ENCODE assay signal across 19 cellular contexts in the genomic region with DNA sequence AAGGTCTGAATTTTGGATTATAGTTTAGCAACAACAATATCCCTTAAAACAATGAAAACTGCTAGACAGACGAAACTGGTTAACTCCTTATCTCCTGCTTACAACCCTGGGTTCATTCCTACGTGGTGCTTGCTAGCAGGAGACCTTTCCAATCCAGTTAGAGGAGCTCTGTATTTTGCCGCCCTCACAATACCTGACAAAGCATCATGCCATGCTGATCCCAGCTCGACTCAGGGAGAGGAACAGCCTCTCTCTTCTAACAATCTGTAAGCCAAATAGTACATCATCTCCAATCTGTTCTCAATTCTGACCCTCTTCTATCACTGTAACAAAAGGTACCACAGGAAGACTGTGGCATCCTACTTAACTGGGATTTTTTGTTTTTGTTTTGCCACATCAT.
DNase-seq lines count a peak whose midpoint lies in the region; ATAC-seq and TF ChIP-seq lines count a peak whose summit lies in the region.
"Had no signal": no experiment of that assay in that cellular context is flagged by ENCODE, and none has a peak within 500 bp of the region (broad histone marks: within the 10 kb centered on the region; RNA-seq: fewer than 3 reads in every experiment).

No MANE protein-coding gene starts in this region.

- H3K36me3 ChIP-seq in Caco-2 (ENCODE audit: control insufficient read depth, insufficient read depth, low read length) (no peaks in the 10 kb centered on the region; the same call in none of the 2 replicates), neural progenitor cell (no peaks in the 10 kb centered on the region)

- H3K79me2 ChIP-seq in neural progenitor cell (ENCODE audit: low read depth), result peaks cover 12% of the 10 kb centered on the region

- peak overlapping the region; percentile 35 for H3K4me2 ChIP-seq in neural progenitor cell
- H3K4me2 ChIP-seq: BLaER1 treated with 17β-estradiol and CSF1 and Interleukin-3, amounts not matched to agents 10 nM and 100 nM had no signal

- H3K9ac ChIP-seq in neural progenitor cell, result no peak overlapping the region
- H3K9ac ChIP-seq: BLaER1 treated with 17β-estradiol and CSF1 and Interleukin-3, amounts not matched to agents 10 nM and 100 nM had no signal

- H3K27me3 Mint-ChIP-seq in Caco-2 (ENCODE audit: insufficient read depth, unreplicated experiment) (no peaks in the 10 kb centered on the region), neural progenitor cell (ENCODE audit: insufficient read depth, low read depth) (peaks cover 2% of the 10 kb centered on the region)
- H3K27me3 Mint-ChIP-seq: B cell; CD4-positive, alpha-beta T cell had no signal

- H3K27me3 ChIP-seq in Caco-2 (replicated peaks; ENCODE audit: control insufficient read depth, insufficient read depth, low read length), result no peaks in the 10 kb centered on the region
- no peaks in the 10 kb centered on the region for H3K27me3 ChIP-seq in neural progenitor cell
- H3K27me3 ChIP-seq: BLaER1 treated with 17β-estradiol and CSF1 and Interleukin-3, amounts not matched to agents 10 nM and 100 nM had no signal

- no peak for ATAC-seq in HG02970 (IDR thresholded peaks at IDR 0.05; ENCODE audit: low FRiP score, unreplicated experiment)
- no peak for ATAC-seq in HG03354 (IDR thresholded peaks at IDR 0.05; ENCODE audit: poor library complexity, severe bottlenecking, unreplicated experiment)
- ATAC-seq: CD8-positive, alpha-beta T cell had no signal

- H3K9me3 Mint-ChIP-seq in Caco-2 (ENCODE audit: unreplicated experiment) (no peaks in the 10 kb centered on the region), neural progenitor cell (no peaks in the 10 kb centered on the region)
- H3K9me3 Mint-ChIP-seq: CD4-positive, alpha-beta T cell; CD8-positive, alpha-beta T cell had no signal

- H3K9me3 ChIP-seq in Caco-2 (no peaks in the 10 kb centered on the region), neural progenitor cell (ENCODE audit: low read depth) (no peaks in the 10 kb centered on the region)

- H3F3A ChIP-seq in neural progenitor cell (ENCODE audit: low read depth), result no peaks in the 10 kb centered on the region

- intact Hi-C loops in Caco-2 (cut with micrococcal nuclease; ENCODE audit: unreplicated experiment), result no loop called here

- H3K27ac ChIP-seq in neural progenitor cell, result no peak overlapping the region
- H3K27ac ChIP-seq: BLaER1 treated with 17β-estradiol and CSF1 and Interleukin-3, amounts not matched to agents 10 nM and 100 nM; C4-2B had no signal

- H3K4me1 Mint-ChIP-seq in Caco-2 (ENCODE audit: low read depth, unreplicated experiment), result no peaks in the 10 kb centered on the region
- H3K4me1 Mint-ChIP-seq in neural progenitor cell, result peaks cover 11% of the 10 kb centered on the region
- H3K4me1 Mint-ChIP-seq: B cell had no signal

- H3K36me3 Mint-ChIP-seq in Caco-2 (ENCODE audit: insufficient read depth, unreplicated experiment) (peaks cover 6% of the 10 kb centered on the region), neural progenitor cell (peaks cover 30% of the 10 kb centered on the region)

- H3K4me1 ChIP-seq in Caco-2, result no peaks in the 10 kb centered on the region
- peaks cover 36% of the 10 kb centered on the region for H3K4me1 ChIP-seq in neural progenitor cell

- H3K4me3 Mint-ChIP-seq in Caco-2 (ENCODE audit: unreplicated experiment) (no peak overlapping the region), neural progenitor cell (no peak overlapping the region)
- H3K4me3 Mint-ChIP-seq: B cell; CD4-positive, alpha-beta T cell; CD8-positive, alpha-beta T cell had no signal

- no peak overlapping the region for H2AFZ ChIP-seq in neural progenitor cell (replicated peaks)

- CTCF ChIA-PET in Caco-2 (lab: Charles Lee) (no interaction called here), GM10248 (lab: Yijun Ruan, JAX) (no interaction called here)

- no peaks in the 10 kb centered on the region for H4K20me1 ChIP-seq in neural progenitor cell (ENCODE audit: low read depth)

- peak overlapping the region; percentile 49 for H3K27ac Mint-ChIP-seq in Caco-2 (ENCODE audit: unreplicated experiment)
- H3K27ac Mint-ChIP-seq in neural progenitor cell, result no peak overlapping the region
- H3K27ac Mint-ChIP-seq: B cell; CD4-positive, alpha-beta T cell; CD8-positive, alpha-beta T cell had no signal

- TF ChIP-seq CTCF in Caco-2 (IDR thresholded peaks at IDR 0.05; ENCODE audit: insufficient read depth in 1 of 2, low read depth in 1 of 2, low read length in 1 of 2, severe bottlenecking in 1 of 2, unreplicated experiment in 1 of 2), result no peak
- TF ChIP-seq CTCF in neural progenitor cell (IDR thresholded peaks at IDR 0.05), result no peak
- TF ChIP-seq CTCF in GM10248 (IDR thresholded peaks at IDR 0.05; ENCODE audit: control extremely low read depth, extremely low read depth, low read depth, missing control alignments), result no peak

- DNase-seq in Caco-2 (no peak), neural progenitor cell (ENCODE audit: low spot score) (peak; percentile 5), GM10248 (ENCODE audit: extremely low spot score) (no peak)
- DNase-seq: 8988T; ACHN; CD4-positive, alpha-beta T cell; CD8-positive, alpha-beta T cell; DMS 273 treated with DMSO at 0.1 percent for 48 hours; DMS153; DMS53; DMS79; DND-41; EL; GDM1 had no signal

- no TSS peak for BruUV-seq in Caco-2 (replicated peaks; lab: Mats Ljungman, UMichigan)

- POLR2A ChIA-PET in Caco-2 (lab: Charles Lee) (no interaction called here), GM10248 (lab: Yijun Ruan, JAX) (no interaction called here)

- H3K4me3 ChIP-seq in Caco-2 (ENCODE audit: low read depth, low read length) (no peak overlapping the region), neural progenitor cell (no peak overlapping the region)
- H3K4me3 ChIP-seq: BLaER1 treated with 17β-estradiol and CSF1 and Interleukin-3, amounts not matched to agents 10 nM and 100 nM had no signal
